Comparison of ENCODE assay signal across 10 cellular contexts in the genomic region with DNA sequence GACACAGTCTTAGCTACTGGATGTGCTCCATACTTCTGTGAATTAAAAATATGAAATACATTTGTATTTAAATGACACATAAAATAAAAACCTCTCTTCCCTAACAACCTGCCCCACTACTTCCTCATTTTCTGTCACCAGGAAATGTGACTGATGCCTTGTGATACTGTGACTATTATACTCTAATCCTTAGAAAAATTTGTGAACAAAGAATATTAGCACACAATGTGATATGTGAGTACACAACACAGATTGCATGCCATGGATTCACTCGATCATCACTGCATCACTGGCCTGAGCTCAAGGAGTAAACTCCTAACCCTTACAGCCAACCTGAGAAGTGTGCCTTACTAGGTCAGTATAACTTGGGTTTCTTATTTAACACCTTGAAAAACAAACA.
DNase-seq lines count a peak whose midpoint lies in the region; ATAC-seq, FAIRE-seq and TF ChIP-seq lines count a peak whose summit lies in the region.
"Had no signal": no experiment of that assay in that cellular context is flagged by ENCODE, and none has a peak within 500 bp of the region (broad histone marks: within the 10 kb centered on the region; RNA-seq: fewer than 3 reads in every experiment).

No MANE protein-coding gene starts in this region.

- H3K36me3 ChIP-seq in brain microvascular endothelial cell (replicated peaks) = no peaks in the 10 kb centered on the region

- no peaks in the 10 kb centered on the region for H3K36me3 Mint-ChIP-seq in naive B cell

- DNase-seq in GM12891 (ENCODE audit: insufficient read length, low spot score) (no peak), NAMALWA (ENCODE audit: low spot score) (peak; percentile 62), brain microvascular endothelial cell (no peak), naive B cell (no peak), hypothalamus (lab: John Stamatoyannopoulos, UW) (no peak), SHP77 (lab: John Stamatoyannopoulos, UW) (no peak), putamen (ENCODE audit: low spot score) (no peak)
- DNase-seq: NCI-H1105 had no signal

- H3K27me3 ChIP-seq in brain microvascular endothelial cell (replicated peaks) = no peaks in the 10 kb centered on the region

- peak; percentile 67 for FAIRE-seq in GM12891 (lab: Jason Lieb, UNC)

- TF ChIP-seq POLR2A in GM12891 (IDR thresholded peaks at IDR 0.05; ENCODE audit: low read depth, low read length) = no peak

- peak overlapping the region in 3 of 8 donors; percentile 54 to 70 (median 61) for H3K4me3 Mint-ChIP-seq in naive B cell

- H3K4me3 ChIP-seq in brain microvascular endothelial cell (ENCODE audit: low read depth, low read length) = no peak overlapping the region

- H3K27me3 Mint-ChIP-seq in naive B cell = peaks cover 0 to 5% (median 0%) of the 10 kb centered on the region in 3 donors

- no peak for TF ChIP-seq CTCF in brain microvascular endothelial cell (IDR thresholded peaks at IDR 0.05; ENCODE audit: low read depth, low read length, missing control alignments)

- in situ Hi-C loops in brain microvascular endothelial cell (cut with HindIII; ENCODE audit: low pct_ligation_motif_present, low sequenced_read_pairs) = no loop called here

- ATAC-seq in naive B cell (ENCODE audit: low read depth in 2 of 2) (peak; percentile 48 to 52), HG03432 (IDR thresholded peaks at IDR 0.05; ENCODE audit: unreplicated experiment) (no peak)

- H3K27ac Mint-ChIP-seq in naive B cell = peak overlapping the region in 2 of 6 donors; percentile 57 to 90

- peak overlapping the region; percentile 96 for H3K27ac ChIP-seq in brain microvascular endothelial cell

- H3K4me1 Mint-ChIP-seq in naive B cell = peaks cover 28 to 33% (median 32%) of the 10 kb centered on the region in 3 donors

- H3K9me3 Mint-ChIP-seq in naive B cell = no peaks in the 10 kb centered on the region
- H3K9me3 Mint-ChIP-seq: T-helper 1 cell treated with Interleukin-12 subunit alpha and Interleukin-12 subunit beta and Interleukin-4 antibody, amounts not matched to agents 30 μg/mL and 1 μg/mL, for 36 hours had no signal

TF ChIP-seq in GM12891, 5 proteins besides CTCF, POLR2A, EP300 and RAD21:
- TF ChIP-seq POLR2AphosphoS5 (IDR thresholded peaks at IDR 0.05; ENCODE audit: low read depth, low read length) = no peak
- TF ChIP-seq TAF1 (IDR thresholded peaks at IDR 0.05; ENCODE audit: low read depth, low read length) = no peak
- no peak for TF ChIP-seq SPI1 (IDR thresholded peaks at IDR 0.05; ENCODE audit: low read depth, low read length)
- no peak for TF ChIP-seq PAX5 (IDR thresholded peaks at IDR 0.05; ENCODE audit: insufficient read depth, low read length, severe bottlenecking)
- no peak for TF ChIP-seq POU2F2 (IDR thresholded peaks at IDR 0.05; ENCODE audit: low read depth, low read length)
TF ChIP-seq in GM12891: peak in this region for 0.
